In the genomic region with DNA sequence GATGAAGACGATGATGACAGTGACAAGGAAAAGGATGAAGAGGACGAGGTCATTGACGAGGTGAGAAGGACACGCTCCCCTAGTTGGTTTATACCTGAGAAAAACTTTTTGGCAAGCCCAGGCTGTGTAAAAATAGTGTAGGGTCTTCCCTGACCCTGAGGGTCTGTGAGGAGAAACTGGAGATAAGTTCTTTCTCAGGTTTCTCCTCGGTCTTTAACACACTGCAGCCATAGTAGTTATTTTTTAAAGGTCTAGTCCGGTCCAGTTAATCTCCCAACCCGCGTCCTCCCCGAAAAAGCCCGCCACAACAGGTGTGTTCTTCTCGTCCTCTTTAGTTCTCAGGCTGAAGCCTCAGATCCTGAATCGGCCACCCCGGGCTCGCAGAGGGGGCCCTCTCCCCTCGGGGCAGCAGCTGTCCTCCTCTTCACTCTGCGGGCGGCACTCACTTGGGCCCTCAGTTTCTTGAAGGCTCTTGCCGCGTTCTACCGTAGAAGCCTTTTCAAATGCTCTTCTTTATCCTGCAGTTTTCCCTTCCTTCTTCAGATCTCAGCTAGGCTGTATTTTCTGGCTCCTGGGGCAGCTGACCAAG, we compare ENCODE assay signal across 8 cellular contexts. TPM values are rescaled to one million over a fixed set of nuclear protein-coding genes. Genes with fewer than 3 reads are reported as not detected.
DNase-seq lines count a peak whose midpoint lies in the region; ATAC-seq, FAIRE-seq and TF ChIP-seq lines count a peak whose summit lies in the region.

No MANE protein-coding gene starts in this region.

- POLR2A ChIA-PET in CD4-positive, alpha-beta T cell (lab: Charles Lee): interaction anchor here (0.6 to 1.9 kb wide), 8 partner anchors 8 to 1408 kb away, joined by 3 to 34 read pairs (median 4); a partner anchor contains a TSS

- no peak for TF ChIP-seq POLR2A in GM18505 (IDR thresholded peaks at IDR 0.05; ENCODE audit: borderline replicate concordance, extremely low read depth, insufficient read depth, insufficient read length)

- H3K9me3 Mint-ChIP-seq in CD4-positive, alpha-beta T cell: no peaks in the 10 kb centered on the region

- 0% methylated on average over 20 of the region's 20 CpGs for WGBS in small intestine, 3 donors

- no peaks in the 10 kb centered on the region for H3K27me3 Mint-ChIP-seq in CD4-positive, alpha-beta T cell

- CTCF ChIA-PET in CD4-positive, alpha-beta T cell (lab: Charles Lee): interaction anchor here (0.8 to 1.4 kb wide), 2 partner anchors 104 to 1435 kb away, joined by 3 read pairs; a partner anchor contains a TSS

- H3K36me3 ChIP-seq in H7 (replicated peaks; ENCODE audit: control insufficient read depth, insufficient read depth, low read length): peaks cover 14% of the 10 kb centered on the region
- H3K36me3 ChIP-seq in small intestine (ENCODE audit: control insufficient read depth in 2 of 2, insufficient read depth in 2 of 2, low read length in 2 of 2): peaks cover 3 to 5% of the 10 kb centered on the region in 2 donors

- DNase-seq in CD4-positive, alpha-beta T cell: peak in 1 of 10 experiments; percentile 6
- DNase-seq in H7: peak; percentile 40
- DNase-seq in fibroblast of the aortic adventitia (ENCODE audit: low read depth): no peak
- no peak for DNase-seq in small intestine
- no peak for DNase-seq in NCI-H524 treated with DMSO at 0.1 percent for 48 hours (lab: John Stamatoyannopoulos, UW)
- DNase-seq in frontal cortex (ENCODE audit: low spot score in 2 of 2): no peak

- intact Hi-C loops in CD4-positive, alpha-beta T cell (cut with DNase I, micrococcal nuclease): loop anchor here (1.0 to 10.0 kb wide), 5 partner anchors 104 to 1361 kb away; a partner anchor contains a TSS

- peaks cover 36% of the 10 kb centered on the region for H3K4me1 Mint-ChIP-seq in CD4-positive, alpha-beta T cell (ENCODE audit: low read depth)

- H3K4me3 ChIP-seq in H7 (ENCODE audit: insufficient read depth, low read depth, low read length) (peak overlapping the region; percentile 95), fibroblast of the aortic adventitia (ENCODE audit: low read depth, low read length) (peak overlapping the region; percentile 98), small intestine (ENCODE audit: low read depth in 1 of 2, low read length in 2 of 2) (peak overlapping the region; percentile 68 to 71)

- no peaks in the 10 kb centered on the region for H3K27me3 ChIP-seq in CD4-positive, alpha-beta T cell (ENCODE audit: control insufficient read depth, insufficient read depth, low read length)
- no peaks in the 10 kb centered on the region for H3K27me3 ChIP-seq in H7 (ENCODE audit: control insufficient read depth, insufficient read depth, low read length)
- no peaks in the 10 kb centered on the region for H3K27me3 ChIP-seq in small intestine (ENCODE audit: control insufficient read depth in 2 of 2, insufficient read depth in 2 of 2, low read length in 2 of 2)

- FAIRE-seq in small intestine (lab: Jason Lieb, UNC) (no peak), frontal cortex (lab: Jason Lieb, UNC) (no peak)

- no peak overlapping the region for H3K4me3 Mint-ChIP-seq in CD4-positive, alpha-beta T cell

- no peaks in the 10 kb centered on the region for H3K9me3 ChIP-seq in CD4-positive, alpha-beta T cell (ENCODE audit: control insufficient read depth, low read length)
- H3K9me3 ChIP-seq in small intestine (ENCODE audit: control insufficient read depth, low read depth): no peaks in the 10 kb centered on the region

- TF ChIP-seq CTCF in CD4-positive, alpha-beta T cell (IDR thresholded peaks at IDR 0.05): no peak
- TF ChIP-seq CTCF in VCaP (conservative IDR thresholded peaks at IDR 0.05): no peak
- no peak for TF ChIP-seq CTCF in fibroblast of the aortic adventitia (IDR thresholded peaks at IDR 0.05; ENCODE audit: insufficient read depth, low read length)

- H3K27ac Mint-ChIP-seq in CD4-positive, alpha-beta T cell: no peak overlapping the region

- ATAC-seq in CD4-positive, alpha-beta T cell (ENCODE audit: poor library complexity): peak; percentile 2
- no peak for ATAC-seq in GM18505 (IDR thresholded peaks at IDR 0.05; ENCODE audit: unreplicated experiment)

- peak overlapping the region; percentile 84 for H3K27ac ChIP-seq in CD4-positive, alpha-beta T cell (ENCODE audit: low read depth, low read length)
- H3K27ac ChIP-seq in VCaP (peak overlapping the region; percentile 88), small intestine (ENCODE audit: low read depth in 1 of 2, low read length in 1 of 2) (peak overlapping the region in 1 of 2 donors; percentile 86)

- peaks cover 0 to 12% of the 10 kb centered on the region in 2 donors for H3K4me1 ChIP-seq in small intestine (ENCODE audit: control insufficient read depth in 2 of 2, insufficient read depth in 1 of 2, low read depth in 1 of 2, low read length in 1 of 2)

- peaks cover 34% of the 10 kb centered on the region for H3K36me3 Mint-ChIP-seq in CD4-positive, alpha-beta T cell (ENCODE audit: low read depth)

RNA-seq across cellular contexts. Expression of a gene that starts 0.4 kb away (rescaled TPM):
- 10 to 100 TPM; 31.2 to 32.7 TPM for total RNA-seq in CD4-positive, alpha-beta T cell
- total RNA-seq in H7 (2014; rRNA removed; shearing (Covaris generic)): 72.6 and 83.6 TPM in 2 replicates
- total RNA-seq in fibroblast of the aortic adventitia (ENCODE audit: low replicate concordance): 44.9 and 48.1 TPM in 2 replicates
- polyA plus RNA-seq in small intestine: 10 to 100 TPM; 46.7 to 64.9 (median 58.4) TPM
- 35.9 TPM for total RNA-seq in frontal cortex

RNA-seq across cellular contexts. Expression of a gene that starts 0.7 kb away (rescaled TPM):
- total RNA-seq in CD4-positive, alpha-beta T cell: 10 to 100 TPM; 18.2 to 18.6 TPM
- 35.6 and 45.3 TPM in 2 replicates for total RNA-seq in H7 (2014; rRNA removed; shearing (Covaris generic))
- total RNA-seq in fibroblast of the aortic adventitia (ENCODE audit: low replicate concordance): 74.7 and 131 TPM in 2 replicates
- polyA plus RNA-seq in small intestine: 10 to 100 TPM; 32.5 to 51.9 (median 34.2) TPM
- total RNA-seq in frontal cortex: 51.4 TPM

RNA-seq across cellular contexts. Expression of a gene that starts 48.1 kb away (rescaled TPM):
- under 1 TPM; 0.16 to 0.34 TPM for total RNA-seq in CD4-positive, alpha-beta T cell
- total RNA-seq in H7 (2014; rRNA removed; shearing (Covaris generic)): not detected in 2 replicates
- total RNA-seq in fibroblast of the aortic adventitia (ENCODE audit: low replicate concordance) (0.09 TPM in 1 of 2 replicates, not detected in the other), frontal cortex (0.41 TPM)
- under 1 TPM in 1 of 3 donors, not detected in 2; 0.07 TPM for polyA plus RNA-seq in small intestine

RNA-seq across cellular contexts. Expression of a gene that starts 57.3 kb away (rescaled TPM):
- total RNA-seq in CD4-positive, alpha-beta T cell: 1 to 10 TPM; 1.3 to 1.7 TPM
- 43.8 and 44.9 TPM in 2 replicates for total RNA-seq in H7 (2014; rRNA removed; shearing (Covaris generic))
- total RNA-seq in fibroblast of the aortic adventitia (ENCODE audit: low replicate concordance) (20.2 and 31.3 TPM in 2 replicates), frontal cortex (24.9 TPM)
- 10 to 100 TPM; 24.0 to 32.0 (median 24.0) TPM for polyA plus RNA-seq in small intestine
